17 cellular contexts compared by ENCODE assay signal in genomic region chr7:155224116-155224811, GRCh38.
A peak's percentile ranks its signal among the peaks of the same experiment; 100 is the strongest.
DNase-seq lines count a peak whose midpoint lies in the region; ATAC-seq, FAIRE-seq and TF ChIP-seq lines count a peak whose summit lies in the region.
"Had no signal": no experiment of that assay in that cellular context is flagged by ENCODE, and none has a peak within 500 bp of the region (broad histone marks: within the 10 kb centered on the region; RNA-seq: fewer than 3 reads in every experiment).

No MANE protein-coding gene starts in this region.

- TF ChIP-seq EP300 in HepG2 (IDR thresholded peaks at IDR 0.05; ENCODE audit: low read depth in 2 of 2, low read length in 2 of 2): no peak
- no peak for TF ChIP-seq EP300 in HepG2 (CRISPR knock-in tag; IDR thresholded peaks at IDR 0.05; ENCODE audit: borderline replicate concordance)

- peak in 2 of 4 donors; percentile 1 to 25 for ATAC-seq in right lobe of liver
- ATAC-seq in HepG2: no peak
- peak; percentile 30 for ATAC-seq in esophagus mucosa
- ATAC-seq: Right ventricle myocardium inferior had no signal

- no peak overlapping the region for H3K9ac ChIP-seq in HepG2 (ENCODE audit: insufficient read depth, low read depth, low read length)

- TF ChIP-seq RAD21 in HepG2 (CRISPR knock-in tag; IDR thresholded peaks at IDR 0.05): no peak

- 37% methylated on average over 8 of the region's 12 CpGs for WGBS in right lobe of liver (ENCODE audit: insufficient coverage, low coverage, low lambda C conversion rate, missing lambda C conversion rate)
- 28% methylated on average over 12 of the region's 12 CpGs for WGBS in HepG2 (ENCODE audit: low lambda C conversion rate)

- no peak for TF ChIP-seq CTCF in right lobe of liver (IDR thresholded peaks at IDR 0.05)
- TF ChIP-seq CTCF in HepG2 (CRISPR knock-in tag; IDR thresholded peaks at IDR 0.05): no peak

- CTCF ChIA-PET in HepG2 (lab: Yijun Ruan, JAX; ENCODE audit: low intra/inter-chr PET ratio, low total read pairs): no interaction called here
- CTCF ChIA-PET in HEK293T (lab: Yijun Ruan, JAX): interaction anchor here (0.6 to 1.3 kb wide), 2 partner anchors 10 to 303 kb away, joined by 3 to 5 read pairs; no protein-coding TSS in a partner anchor

- intact Hi-C loops in right lobe of liver (cut with DNase I): no loop called here
- intact Hi-C loops in HepG2 (cut with micrococcal nuclease; ENCODE audit: unreplicated experiment): no loop called here

- H3K4me3 ChIP-seq in right lobe of liver (no peak overlapping the region), HepG2 (replicated peaks in 1 of 3; ENCODE audit: insufficient read depth in 1 of 3, low read depth in 2 of 3, low read length in 3 of 3) (no peak overlapping the region)
- H3K4me3 ChIP-seq: adrenal gland, esophagus squamous epithelium had no signal

- H3K4me2 ChIP-seq in HepG2 (ENCODE audit: low read depth, low read length): no peak overlapping the region

- in situ Hi-C loops in HepG2 (cut with HindIII; ENCODE audit: extremely low pct_ligation_motif_present, low pct_unique_long_range_greater_than_20kb): no loop called here

- H3K27ac ChIP-seq in right lobe of liver: peak overlapping the region in 2 of 3 donors; percentile 32 to 87
- H3K27ac ChIP-seq in HepG2 (ENCODE audit: extremely low read length, insufficient read depth, low read length): no peak overlapping the region
- H3K27ac ChIP-seq: adrenal gland, esophagus squamous epithelium had no signal

- H3K4me1 ChIP-seq in right lobe of liver: peaks cover 0 to 61% (median 23%) of the 10 kb centered on the region in 4 donors
- H3K4me1 ChIP-seq in HepG2 (ENCODE audit: insufficient read depth, low read length): no peaks in the 10 kb centered on the region
- H3K4me1 ChIP-seq: adrenal gland had no signal

- H3K27me3 ChIP-seq in right lobe of liver (no peaks in the 10 kb centered on the region), HepG2 (ENCODE audit: control insufficient read depth in 1 of 2, insufficient read depth in 2 of 2, low read length in 2 of 2) (peaks cover 4 to 68% of the 10 kb centered on the region in 2 experiments; a peak in 3 of 5 replicates)

- H3K9me3 ChIP-seq in right lobe of liver: no peaks in the 10 kb centered on the region
- no peaks in the 10 kb centered on the region for H3K9me3 ChIP-seq in HepG2 (ENCODE audit: low read length)
- H3K9me3 ChIP-seq: adrenal gland, esophagus squamous epithelium had no signal

- FAIRE-seq in HepG2 (lab: Jason Lieb, UNC): no peak

- DNase-seq in right lobe of liver: no peak
- DNase-seq in HepG2 (ENCODE audit: low spot score): no peak
- peak; percentile 93 for DNase-seq in NCI-H748 treated with DMSO at 0.1 percent for 48 hours (lab: John Stamatoyannopoulos, UW)
- no peak for DNase-seq in GOT3 (lab: John Stamatoyannopoulos, UW)
- no peak for DNase-seq in activated CD4-positive, alpha-beta T cell treated with anti-CD3 and anti-CD28 coated beads for 4 hours
- no peak for DNase-seq in HEK293T (ENCODE audit: extremely low spot score)
- DNase-seq in AG20443 (ENCODE audit: low spot score): no peak
- DNase-seq: activated CD4-positive, alpha-beta T cell treated with anti-CD3 and anti-CD28 coated beads, Interleukin-2, amount 50 U/mL, for 4 hours; activated T-cell treated with anti-CD3 and anti-CD28 coated beads, Interleukin-2, amount 50 U/mL, for 48 hours; adrenal gland; esophagus squamous epithelium; H7; Karpas-422; NCI-H446 treated with DMSO at 0.1 percent for 48 hours; T-helper 9 cell had no signal

- POLR2A ChIA-PET in HepG2 (lab: Yijun Ruan, JAX): no interaction called here
- POLR2A ChIA-PET in HEK293T (lab: Yijun Ruan, JAX): interaction anchor here (1.2 to 2.1 kb wide), 2 partner anchors 19 to 74 kb away, joined by 3 to 6 read pairs; partner anchors contain the start of gene INSIG1

- H3K79me2 ChIP-seq in HepG2 (ENCODE audit: insufficient read depth, low read length): no peaks in the 10 kb centered on the region

- H3K36me3 ChIP-seq in right lobe of liver (no peaks in the 10 kb centered on the region), HepG2 (replicated peaks in 1 of 2; ENCODE audit: control insufficient read depth in 1 of 2, insufficient read depth in 2 of 2, low read length in 2 of 2) (no peaks in the 10 kb centered on the region)
- H3K36me3 ChIP-seq: adrenal gland, esophagus squamous epithelium had no signal

- no TSS peak for BruUV-seq in HepG2 (replicated peaks; lab: Mats Ljungman, UMichigan)

- no peak overlapping the region for H2AFZ ChIP-seq in HepG2 (ENCODE audit: low read length)

- H4K20me1 ChIP-seq in HepG2 (ENCODE audit: insufficient read depth, low read length): no peaks in the 10 kb centered on the region

- TF ChIP-seq POLR2A in right lobe of liver (IDR thresholded peaks at IDR 0.05) (no peak), HepG2 (IDR thresholded peaks at IDR 0.05; ENCODE audit: insufficient read depth in 1 of 2, low read depth in 2 of 2, low read length in 2 of 2) (no peak)

TF ChIP-seq in HepG2, 621 proteins besides CTCF, POLR2A, EP300 and RAD21 (continues in another document):
- TF ChIP-seq ZNF333 (CRISPR knock-in tag; IDR thresholded peaks at IDR 0.05; ENCODE audit: borderline replicate concordance): no peak
- TF ChIP-seq KDM5A (IDR thresholded peaks at IDR 0.05; ENCODE audit: borderline replicate concordance, low read length): no peak
- TF ChIP-seq ZNF281 (CRISPR knock-in tag; IDR thresholded peaks at IDR 0.05; ENCODE audit: borderline replicate concordance): no peak
- TF ChIP-seq ZNF180 (CRISPR knock-in tag; IDR thresholded peaks at IDR 0.05; ENCODE audit: borderline replicate concordance, low read depth): no peak
- TF ChIP-seq ZNF747 (CRISPR knock-in tag; IDR thresholded peaks at IDR 0.05; ENCODE audit: borderline replicate concordance): no peak
- TF ChIP-seq SRSF1 (optimal IDR thresholded peaks at IDR 0.05; ENCODE audit: low read depth, low read length): no peak
- TF ChIP-seq ZNF644 (CRISPR knock-in tag; IDR thresholded peaks at IDR 0.05; ENCODE audit: low read depth): no peak

TF ChIP-seq in HEK293T, 16 proteins besides CTCF, POLR2A, EP300 and RAD21:
- no peak for TF ChIP-seq ZNF384 (IDR thresholded peaks at IDR 0.05)
- TF ChIP-seq ELF4 (IDR thresholded peaks at IDR 0.05): no peak
- TF ChIP-seq SP1 (IDR thresholded peaks at IDR 0.05): no peak
